Comparison of ENCODE assay signal across 14 cellular contexts in genomic region chr1:21314797-21315396, GRCh38. TPM values are rescaled to one million over a fixed set of nuclear protein-coding genes. Genes with fewer than 3 reads are reported as not detected.
A peak's percentile ranks its signal among the peaks of the same experiment; 100 is the strongest.
DNase-seq lines count a peak whose midpoint lies in the region; ATAC-seq, FAIRE-seq and TF ChIP-seq lines count a peak whose summit lies in the region.
"Had no signal": no experiment of that assay in that cellular context is flagged by ENCODE, and none has a peak within 500 bp of the region (broad histone marks: within the 10 kb centered on the region; RNA-seq: fewer than 3 reads in every experiment).

No MANE protein-coding gene starts in this region.

- H3K18ac ChIP-seq in IMR-90 (ENCODE audit: low read depth, low read length) (peak overlapping the region; percentile 27; the same call in 1 of the 2 replicates), mesendoderm (ENCODE audit: low read length) (no peak overlapping the region)

- H4K8ac ChIP-seq in IMR-90 (ENCODE audit: low read depth in 2 of 2, low read length in 2 of 2), result peak overlapping the region in 1 of 2 experiments; percentile 50; a peak in 2 of 4 replicates
- no peak overlapping the region for H4K8ac ChIP-seq in mesendoderm (ENCODE audit: low read depth, low read length)

- H3K9me3 ChIP-seq in IMR-90 (ENCODE audit: control insufficient read depth, insufficient read depth, low read length) (no peaks in the 10 kb centered on the region), K562 (replicated peaks; ENCODE audit: control insufficient read depth, insufficient read depth, low read depth, low read length) (peaks cover 3% of the 10 kb centered on the region; the same call in 1 of the 2 replicates), suprapubic skin (no peaks in the 10 kb centered on the region), hepatocyte (ENCODE audit: low read depth) (no peaks in the 10 kb centered on the region)

- no peak overlapping the region; the same call in 1 of the 2 replicates for H3K14ac ChIP-seq in IMR-90 (replicated peaks; ENCODE audit: low read depth, low read length)

- H4K5ac ChIP-seq in IMR-90 (ENCODE audit: low read depth, low read length), result peak overlapping the region; percentile 22; the same call in 1 of the 2 replicates
- no peak overlapping the region for H4K5ac ChIP-seq in mesendoderm (ENCODE audit: low read length)

- TF ChIP-seq POLR2A in IMR-90 (IDR thresholded peaks at IDR 0.05; ENCODE audit: low read depth, low read length), result no peak
- no peak for TF ChIP-seq POLR2A in K562 (conservative IDR thresholded peaks at IDR 0.05)
- no peak for TF ChIP-seq POLR2A in suprapubic skin (IDR thresholded peaks at IDR 0.05)

- H2BK5ac ChIP-seq in IMR-90 (ENCODE audit: low read depth, low read length, poor library complexity, severe bottlenecking) (no peak overlapping the region), mesendoderm (ENCODE audit: low read length) (no peak overlapping the region)

- H3K79me2 ChIP-seq in K562 (ENCODE audit: control insufficient read depth, insufficient read depth, low read length) (no peaks in the 10 kb centered on the region), mesendoderm (ENCODE audit: control insufficient read depth, insufficient read depth, low read length) (no peaks in the 10 kb centered on the region), hepatocyte (peaks cover 88% of the 10 kb centered on the region)

- ATAC-seq in IMR-90 (ENCODE audit: low read depth) (no peak), K562 (no peak), GM19397 (IDR thresholded peaks at IDR 0.05; ENCODE audit: unreplicated experiment) (no peak)
- ATAC-seq: activated CD8-positive, alpha-beta memory T cell treated with anti-CD3 and anti-CD28 coated beads, Interleukin-2, amount 10 ng/mL, durations not matched to agents 7 days and 5 days; activated naive CD4-positive, alpha-beta T cell treated with anti-CD3 and anti-CD28 coated beads, Interleukin-2, amount 50 U/mL, for 72 hours; stimulated activated naive B cell treated with anti-CD40 and anti-IgM and Interleukin-4, amounts not matched to agents 10 μg/mL and 1 μg/mL and 100 μg/mL, for 72 hours had no signal

- POLR2A ChIA-PET in IMR-90 (lab: Charles Lee; ENCODE audit: unreplicated experiment) (no interaction called here), K562 (lab: Yijun Ruan, JAX) (interaction anchor here (0.7 to 1.4 kb wide), 3 partner anchors 10 to 31 kb away, joined by 4 to 5 read pairs (median 4); no protein-coding TSS in a partner anchor)

- peaks cover 40% of the 10 kb centered on the region for H3K9me1 ChIP-seq in IMR-90 (ENCODE audit: insufficient read depth, low read length)
- H3K9me1 ChIP-seq in K562 (ENCODE audit: control insufficient read depth, insufficient read depth, low read length), result no peaks in the 10 kb centered on the region

- H3K27ac ChIP-seq in IMR-90 (ENCODE audit: insufficient read depth, low read length), result no peak overlapping the region
- no peak overlapping the region for H3K27ac ChIP-seq in K562 (ENCODE audit: extremely low read depth, low read depth, low read length)
- no peak overlapping the region for H3K27ac ChIP-seq in mesendoderm (ENCODE audit: low read depth, low read length)
- H3K27ac ChIP-seq in suprapubic skin, result peak overlapping the region; percentile 89
- H3K27ac ChIP-seq in hepatocyte, result no peak overlapping the region
- H3K27ac ChIP-seq: VCaP had no signal

- TF ChIP-seq RAD21 in IMR-90 (IDR thresholded peaks at IDR 0.05; ENCODE audit: low read length), result no peak
- no peak for TF ChIP-seq RAD21 in K562 (CRISPR knock-in tag; conservative IDR thresholded peaks at IDR 0.05 in 1 of 2, IDR thresholded peaks at IDR 0.05 in 1 of 2)

- H3K4me1 ChIP-seq in IMR-90 (ENCODE audit: control insufficient read depth, insufficient read depth, low read length), result peaks cover 56% of the 10 kb centered on the region
- peaks cover 7 to 14% of the 10 kb centered on the region in 2 experiments for H3K4me1 ChIP-seq in K562 (replicated peaks in 1 of 2; ENCODE audit: control insufficient read depth in 2 of 2, insufficient read depth in 2 of 2, low read length in 2 of 2)
- peaks cover 13% of the 10 kb centered on the region for H3K4me1 ChIP-seq in mesendoderm (ENCODE audit: control insufficient read depth, low read depth, low read length)
- peaks cover 75% of the 10 kb centered on the region for H3K4me1 ChIP-seq in suprapubic skin
- peaks cover 44% of the 10 kb centered on the region for H3K4me1 ChIP-seq in hepatocyte (ENCODE audit: insufficient read depth)

- H2BK120ac ChIP-seq in IMR-90 (ENCODE audit: low read depth, low read length) (no peak overlapping the region), mesendoderm (ENCODE audit: low read depth, low read length) (no peak overlapping the region)

- H3K4me2 ChIP-seq in IMR-90 (ENCODE audit: low read depth, low read length) (no peak overlapping the region), K562 (ENCODE audit: insufficient read depth, low read length) (no peak overlapping the region), mesendoderm (ENCODE audit: low read length) (no peak overlapping the region), hepatocyte (no peak overlapping the region)

- no peak for TF ChIP-seq EP300 in K562 (IDR thresholded peaks at IDR 0.05; ENCODE audit: low read length)
- no peak for TF ChIP-seq EP300 in suprapubic skin (IDR thresholded peaks at IDR 0.05)

- peaks cover 2% of the 10 kb centered on the region; the same call in 1 of the 2 replicates for H3K36me3 ChIP-seq in IMR-90 (ENCODE audit: control insufficient read depth, insufficient read depth, low read length)
- H3K36me3 ChIP-seq in K562 (ENCODE audit: control insufficient read depth, insufficient read depth, low read length), result no peaks in the 10 kb centered on the region
- H3K36me3 ChIP-seq in mesendoderm (ENCODE audit: control insufficient read depth, insufficient read depth, low read length), result no peaks in the 10 kb centered on the region
- no peaks in the 10 kb centered on the region for H3K36me3 ChIP-seq in suprapubic skin
- H3K36me3 ChIP-seq in hepatocyte (replicated peaks; ENCODE audit: insufficient read depth, low read depth), result no peaks in the 10 kb centered on the region

- CTCF ChIA-PET in IMR-90 (lab: Yijun Ruan, JAX) (no interaction called here), K562 (lab: Yijun Ruan, JAX; ENCODE audit: low intra/inter-chr PET ratio) (interaction anchor here (0.6 kb wide), 1 partner anchor 12 kb away, joined by 3 read pairs; no protein-coding TSS in a partner anchor)

- 0 out of 2 replicates have a peak overlapping the region, but pooled peaks have one; percentile 30 for H4K91ac ChIP-seq in IMR-90 (ENCODE audit: insufficient read depth, low read depth, low read length)

- 0 out of 3 replicates have a peak overlapping the region, but pooled peaks have one; percentile 57 for H2BK15ac ChIP-seq in IMR-90 (ENCODE audit: low read depth, low read length)
- H2BK15ac ChIP-seq in mesendoderm (replicated peaks; ENCODE audit: low read depth), result no peak overlapping the region

- no peak overlapping the region for H2AK9ac ChIP-seq in IMR-90 (replicated peaks; ENCODE audit: low read depth, low read length, poor library complexity)

- intact Hi-C loops in IMR-90 (cut with micrococcal nuclease), result no loop called here
- intact Hi-C loops in K562 (cut with micrococcal nuclease), result no loop called here

- no CpG with 5 or more reads among the region's 2 CpGs for WGBS in IMR-90 (ENCODE audit: extremely low coverage in 2 of 2, insufficient read length in 1 of 2), 2 experiments
- 17% methylated on average over 2 of the region's 2 CpGs for WGBS in K562 (ENCODE audit: insufficient coverage, low coverage, missing lambda C conversion rate)
- no CpG with 5 or more reads among the region's 2 CpGs for WGBS in mesendoderm (ENCODE audit: extremely low coverage, insufficient coverage, low lambda C conversion rate)
- WGBS in suprapubic skin, result 88% methylated on average over 2 of the region's 2 CpGs
- WGBS in hepatocyte (ENCODE audit: low lambda C conversion rate, missing lambda C conversion rate), result 92% methylated on average over 2 of the region's 2 CpGs

- peak overlapping the region; percentile 69 for H2AK5ac ChIP-seq in IMR-90 (ENCODE audit: low read depth, low read length)
- peak overlapping the region; percentile 85 for H2AK5ac ChIP-seq in mesendoderm (ENCODE audit: low read length)

- TF ChIP-seq CTCF in IMR-90 (conservative IDR thresholded peaks at IDR 0.05; ENCODE audit: low read depth, low read length) (no peak), K562 (IDR thresholded peaks at IDR 0.05 in 2 of 3, conservative IDR thresholded peaks at IDR 0.05 in 1 of 3; ENCODE audit: insufficient read depth in 2 of 3, low read depth in 1 of 3, low read length in 3 of 3) (no peak), suprapubic skin (IDR thresholded peaks at IDR 0.05) (no peak), hepatocyte (IDR thresholded peaks at IDR 0.05; ENCODE audit: poor library complexity) (no peak)

- H3K9me2 ChIP-seq in hepatocyte (replicated peaks; ENCODE audit: insufficient read depth), result no peaks in the 10 kb centered on the region

- H2AFZ ChIP-seq in IMR-90 (replicated peaks; ENCODE audit: low read length, poor library complexity), result no peak overlapping the region
- no peak overlapping the region for H2AFZ ChIP-seq in K562 (ENCODE audit: low read depth, low read length)
- no peak overlapping the region for H2AFZ ChIP-seq in hepatocyte

- in situ Hi-C loops in IMR-90 (cut with MboI; ENCODE audit: low sequenced_read_pairs) (no loop called here), K562 (cut with MboI) (no loop called here)

- peaks cover 18% of the 10 kb centered on the region for H4K20me1 ChIP-seq in IMR-90 (ENCODE audit: insufficient read depth, low read length)
- peaks cover 44% of the 10 kb centered on the region for H4K20me1 ChIP-seq in K562 (replicated peaks; ENCODE audit: control insufficient read depth, insufficient read depth, low read length)
- H4K20me1 ChIP-seq in hepatocyte (ENCODE audit: insufficient read depth, poor library complexity, severe bottlenecking), result no peaks in the 10 kb centered on the region

- H3K27me3 ChIP-seq in IMR-90 (ENCODE audit: control insufficient read depth, insufficient read depth, low read length) (no peaks in the 10 kb centered on the region), K562 (ENCODE audit: control insufficient read depth in 2 of 2, insufficient read depth in 2 of 2, low read length in 2 of 2) (no peaks in the 10 kb centered on the region; a peak in 1 of 5 replicates), mesendoderm (ENCODE audit: insufficient read depth, low read length, poor library complexity) (no peaks in the 10 kb centered on the region), suprapubic skin (no peaks in the 10 kb centered on the region), hepatocyte (no peaks in the 10 kb centered on the region)

- 0 out of 2 replicates have a peak overlapping the region, but pooled peaks have one; percentile 14 for H3K4ac ChIP-seq in IMR-90 (ENCODE audit: low read depth, low read length)
- H3K4ac ChIP-seq in mesendoderm (ENCODE audit: low read depth, low read length), result no peak overlapping the region

- FAIRE-seq in K562 (lab: Jason Lieb, UNC), result no peak
- FAIRE-seq: G401.6, H54 had no signal

- no peak overlapping the region for H3K4me3 ChIP-seq in IMR-90 (ENCODE audit: insufficient read depth, low read depth, low read length)
- H3K4me3 ChIP-seq in K562, result no peak overlapping the region
- H3K4me3 ChIP-seq in mesendoderm (ENCODE audit: low read length), result no peak overlapping the region
- no peak overlapping the region for H3K4me3 ChIP-seq in suprapubic skin
- no peak overlapping the region for H3K4me3 ChIP-seq in hepatocyte

- H2BK20ac ChIP-seq in IMR-90 (ENCODE audit: low read depth, low read length), result 0 out of 2 replicates have a peak overlapping the region, but pooled peaks have one; percentile 10

- BruUV-seq in IMR-90 (replicated peaks; lab: Mats Ljungman, UMichigan) (no TSS peak), K562 (replicated peaks; lab: Mats Ljungman, UMichigan) (no TSS peak)

- no peak overlapping the region for H3K23ac ChIP-seq in IMR-90 (ENCODE audit: low read depth, low read length)
- no peak overlapping the region for H3K23ac ChIP-seq in mesendoderm (ENCODE audit: low read length)

- dilution Hi-C loops in IMR-90 (cut with HindIII; ENCODE audit: low sequenced_read_pairs, unreplicated experiment), result no loop called here

- H3K79me1 ChIP-seq in IMR-90 (ENCODE audit: low read depth in 1 of 2, low read length in 2 of 2), result peaks cover 47 to 94% of the 10 kb centered on the region in 2 experiments
- H3K79me1 ChIP-seq in mesendoderm (ENCODE audit: low read length), result no peaks in the 10 kb centered on the region

- DNase-seq in IMR-90 (no peak), K562 (ENCODE audit: extremely low read depth in 1 of 4, low spot score in 3 of 4) (no peak), mesendoderm (no peak), suprapubic skin (ENCODE audit: low spot score in 2 of 2) (no peak), UCSD-AML1 (lab: John Stamatoyannopoulos, UW; ENCODE audit: unreplicated experiment) (no peak), hepatocyte (ENCODE audit: low spot score) (no peak)
- DNase-seq: activated CD8-positive, alpha-beta memory T cell treated with anti-CD3 and anti-CD28 coated beads, Interleukin-2, amount 10 ng/mL, durations not matched to agents 7 days and 5 days; stimulated activated CD4-positive, alpha-beta T cell treated with anti-CD3 and anti-CD28 coated beads, Interleukin-2, amount 100 ng/mL, for 48 hours; stimulated activated naive B cell treated with anti-CD40 and anti-IgM and Interleukin-4, amounts not matched to agents 10 μg/mL and 1 μg/mL and 100 μg/mL, for 72 hours had no signal

- no peak overlapping the region for H3K9ac ChIP-seq in IMR-90 (ENCODE audit: low read depth, low read length)
- H3K9ac ChIP-seq in K562 (ENCODE audit: insufficient read depth in 1 of 2, low read depth in 2 of 2, low read length in 2 of 2), result no peak overlapping the region
- H3K9ac ChIP-seq in mesendoderm (ENCODE audit: low read length), result peak overlapping the region; percentile 15

- H3K56ac ChIP-seq in IMR-90 (ENCODE audit: extremely low read depth, insufficient read depth, low read length) (no peak overlapping the region), mesendoderm (ENCODE audit: low read length) (peak overlapping the region; percentile 17)

RNA-seq across cellular contexts. Expression of gene ECE1, which starts 24.6 kb away (rescaled TPM):
- total RNA-seq in IMR-90 (2012; rRNA removed) (60.0 and 61.8 TPM in 2 replicates), K562 (2014; rRNA removed) (18.8 and 21.3 TPM in 2 replicates), K562 (2014; rRNA removed; fragmentation: Illumina TruSeq; extraction: Trizol) (11.0 and 14.5 TPM in 2 replicates), K562 (2015; rRNA removed; fragmentation: Illumina TruSeq; extraction: Trizol) (5.3 and 6.9 TPM in 2 replicates), K562 (2021) (31.6 and 34.8 TPM in 2 replicates), suprapubic skin (10 to 100 TPM; 40.8 to 64.2 (median 55.3) TPM), hepatocyte (35.1 and 60.8 TPM in 2 replicates)
- polyA plus RNA-seq in IMR-90 (2012; rRNA removed) (124 and 133 TPM in 2 replicates), K562 (2011; rRNA removed) (10.3 and 26.8 TPM in 2 replicates), K562 (2014; fragmentation: Illumina TruSeq; extraction: Trizol) (29.7 and 30.8 TPM in 2 replicates), K562 (2014; fragmentation: Nextera tagmentation; extraction: Ambion mirVana) (under 1 TPM; 0.56 to 0.61 TPM), K562 (2014; rRNA removed) (10.1 and 12.1 TPM in 2 replicates), hepatocyte (84.4 and 90.6 TPM in 2 replicates)
- polyA plus RNA-seq in IMR-90 (2012; cell fraction: cytosol; rRNA removed), result 90.4 and 122 TPM in 2 replicates
- polyA plus RNA-seq in IMR-90 (2012; cell fraction: nucleus; rRNA removed; ENCODE audit: low replicate concordance), result 71.7 and 82.4 TPM in 2 replicates
- total RNA-seq in K562 (2011; cell fraction: chromatin; rRNA removed; ENCODE audit: low replicate concordance), result 46.9 and 72.4 TPM in 2 replicates
- total RNA-seq in K562 (2011; cell fraction: nucleolus; rRNA removed), result 41.5 and 47.5 TPM in 2 replicates
- 38.9 and 42.0 TPM in 2 replicates for total RNA-seq in K562 (2011; cell fraction: nucleoplasm; rRNA removed)
- polyA plus RNA-seq in K562 (2011; cell fraction: cytosol; rRNA removed), result 5.5 and 9.8 TPM in 2 replicates
- 12.7 and 17.7 TPM in 2 replicates for polyA plus RNA-seq in K562 (2011; cell fraction: nucleus; rRNA removed)
- polyA plus RNA-seq in K562 (2012), result 20.2 and 46.9 TPM in 2 replicates
- polyA minus RNA-seq in K562 (2011; rRNA and poly(A)+ RNA removed), result 9.1 and 14.0 TPM in 2 replicates
- 9.9 and 13.4 TPM in 2 replicates for polyA minus RNA-seq in K562 (2011; cell fraction: cytosol; rRNA and poly(A)+ RNA removed)
- 9.1 and 11.0 TPM in 2 replicates for polyA minus RNA-seq in K562 (2011; cell fraction: nucleus; rRNA and poly(A)+ RNA removed)
- 19.2 TPM for polyA plus RNA-seq in mesendoderm (2013, experiment 1 of 2)
- polyA plus RNA-seq in mesendoderm (2013, experiment 2 of 2), result 19.4 TPM
